Comparison of ENCODE assay signal across 21 cellular contexts in the genomic region with DNA sequence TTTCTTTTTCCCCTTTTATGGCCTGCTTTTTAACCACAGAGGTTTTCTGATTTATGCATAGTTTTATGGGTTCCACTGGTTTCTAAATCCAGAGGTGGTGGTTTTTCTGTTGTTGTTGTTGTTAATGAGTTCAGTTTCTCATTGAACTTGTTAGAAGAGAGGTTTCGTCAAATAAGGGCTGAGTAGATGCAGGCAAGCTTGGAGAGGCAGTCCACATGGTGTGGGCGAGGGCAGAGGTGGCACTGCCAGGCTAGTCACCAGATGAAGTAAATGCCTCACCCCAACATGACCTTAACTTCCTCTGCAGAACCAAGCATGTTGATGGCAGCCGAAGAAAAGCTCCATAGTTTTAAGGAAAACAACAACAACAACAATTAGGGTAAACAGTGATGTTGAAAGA.
DNase-seq lines count a peak whose midpoint lies in the region; ATAC-seq and TF ChIP-seq lines count a peak whose summit lies in the region.
"Had no signal": no experiment of that assay in that cellular context is flagged by ENCODE, and none has a peak within 500 bp of the region (broad histone marks: within the 10 kb centered on the region; RNA-seq: fewer than 3 reads in every experiment).

No MANE protein-coding gene starts in this region.

- H3K4me1 Mint-ChIP-seq in activated CD4-positive, alpha-beta T cell treated with anti-CD3 and anti-CD28 coated beads, Interleukin-2, amount 10 ng/mL, durations not matched to agents 7 days and 5 days = peaks cover 16% of the 10 kb centered on the region
- H3K4me1 Mint-ChIP-seq in CD4-positive, CD25-positive, alpha-beta regulatory T cell = peaks cover 3 to 19% (median 8%) of the 10 kb centered on the region in 4 donors
- peaks cover 35% of the 10 kb centered on the region for H3K4me1 Mint-ChIP-seq in activated T-helper 2 cell treated with anti-CD3 and anti-CD28 coated beads, Interferon-gamma antibody, Interleukin-2, Interleukin-4, amounts not matched to agents 10 μg/mL and 5 μg/mL and 100 μg/mL, durations not matched to agents 14 hours and 24 hours and 36 hours (ENCODE audit: low read depth)
- H3K4me1 Mint-ChIP-seq in nephron progenitor cell (no peaks in the 10 kb centered on the region), immature natural killer cell (peaks cover 0 to 6% of the 10 kb centered on the region in 2 donors)

- ATAC-seq in CD4-positive, CD25-positive, alpha-beta regulatory T cell (ENCODE audit: low read depth in 2 of 2) = no peak

- intact Hi-C loops in activated T-helper 2 cell treated with anti-CD3 and anti-CD28 coated beads, Interferon-gamma antibody, Interleukin-2, Interleukin-4, amounts not matched to agents 10 μg/mL and 5 μg/mL and 100 μg/mL, durations not matched to agents 14 hours and 24 hours and 36 hours (cut with micrococcal nuclease) = no loop called here

- H3K9me3 Mint-ChIP-seq in activated CD4-positive, alpha-beta T cell treated with anti-CD3 and anti-CD28 coated beads, Interleukin-2, amount 10 ng/mL, durations not matched to agents 7 days and 5 days = no peaks in the 10 kb centered on the region
- no peaks in the 10 kb centered on the region for H3K9me3 Mint-ChIP-seq in CD4-positive, CD25-positive, alpha-beta regulatory T cell
- H3K9me3 Mint-ChIP-seq in activated T-helper 2 cell treated with anti-CD3 and anti-CD28 coated beads, Interferon-gamma antibody, Interleukin-2, Interleukin-4, amounts not matched to agents 10 μg/mL and 5 μg/mL and 100 μg/mL, durations not matched to agents 14 hours and 24 hours and 36 hours = peaks cover 23% of the 10 kb centered on the region
- H3K9me3 Mint-ChIP-seq in nephron progenitor cell (no peaks in the 10 kb centered on the region), immature natural killer cell (no peaks in the 10 kb centered on the region)

- no peaks in the 10 kb centered on the region for H3K4me1 ChIP-seq in CD4-positive, CD25-positive, alpha-beta regulatory T cell (ENCODE audit: control insufficient read depth, insufficient read depth, low read length, poor library complexity, severe bottlenecking)
- H3K4me1 ChIP-seq: spleen, testis, vagina had no signal

- H3K4me3 Mint-ChIP-seq in activated CD4-positive, alpha-beta T cell treated with anti-CD3 and anti-CD28 coated beads, Interleukin-2, amount 10 ng/mL, durations not matched to agents 7 days and 5 days = no peak overlapping the region
- H3K4me3 Mint-ChIP-seq in CD4-positive, CD25-positive, alpha-beta regulatory T cell = no peak overlapping the region
- H3K4me3 Mint-ChIP-seq in activated T-helper 2 cell treated with anti-CD3 and anti-CD28 coated beads, Interferon-gamma antibody, Interleukin-2, Interleukin-4, amounts not matched to agents 10 μg/mL and 5 μg/mL and 100 μg/mL, durations not matched to agents 14 hours and 24 hours and 36 hours (ENCODE audit: low read depth) = no peak overlapping the region
- H3K4me3 Mint-ChIP-seq in nephron progenitor cell = no peak overlapping the region
- no peak overlapping the region for H3K4me3 Mint-ChIP-seq in immature natural killer cell

- H3K27me3 ChIP-seq in CD4-positive, CD25-positive, alpha-beta regulatory T cell (ENCODE audit: control insufficient read depth, insufficient read depth, low read length) = no peaks in the 10 kb centered on the region
- H3K27me3 ChIP-seq: brain microvascular endothelial cell, spleen, testis, vagina had no signal

- no peak overlapping the region for H3K4me3 ChIP-seq in CD4-positive, CD25-positive, alpha-beta regulatory T cell (ENCODE audit: low read depth, low read length)
- H3K4me3 ChIP-seq: spleen, testis, vagina had no signal

- no peak overlapping the region for H3K27ac Mint-ChIP-seq in activated CD4-positive, alpha-beta T cell treated with anti-CD3 and anti-CD28 coated beads, Interleukin-2, amount 10 ng/mL, durations not matched to agents 7 days and 5 days
- peak overlapping the region in 2 of 3 donors; percentile 18 to 80 for H3K27ac Mint-ChIP-seq in CD4-positive, CD25-positive, alpha-beta regulatory T cell
- H3K27ac Mint-ChIP-seq in activated T-helper 2 cell treated with anti-CD3 and anti-CD28 coated beads, Interferon-gamma antibody, Interleukin-2, Interleukin-4, amounts not matched to agents 10 μg/mL and 5 μg/mL and 100 μg/mL, durations not matched to agents 14 hours and 24 hours and 36 hours = peak overlapping the region; percentile 65
- H3K27ac Mint-ChIP-seq in nephron progenitor cell (peak overlapping the region; percentile 41), immature natural killer cell (peak overlapping the region in 2 of 6 donors; percentile 14 to 47)

- POLR2A ChIA-PET in activated CD4-positive, alpha-beta T cell treated with anti-CD3 and anti-CD28 coated beads, Interleukin-2, amount 10 ng/mL, durations not matched to agents 7 days and 5 days (lab: Charles Lee) = no interaction called here

- peak; percentile 15 to 16 for DNase-seq in activated CD4-positive, alpha-beta T cell treated with anti-CD3 and anti-CD28 coated beads, Interleukin-2, amount 50 U/mL, for 48 hours
- DNase-seq in activated CD4-positive, alpha-beta T cell treated with anti-CD3 and anti-CD28 coated beads, Interleukin-2, amount 10 ng/mL, durations not matched to agents 7 days and 5 days = no peak
- no peak for DNase-seq in CD4-positive, CD25-positive, alpha-beta regulatory T cell
- no peak for DNase-seq in activated T-helper 2 cell treated with anti-CD3 and anti-CD28 coated beads, Interferon-gamma antibody, Interleukin-2, Interleukin-4, amounts not matched to agents 10 μg/mL and 5 μg/mL and 100 μg/mL, durations not matched to agents 14 hours and 24 hours and 36 hours (ENCODE audit: low spot score)
- no peak for DNase-seq in nephron progenitor cell
- no peak for DNase-seq in ecto neural progenitor cell (ENCODE audit: low spot score)
- no peak for DNase-seq in midbrain (lab: John Stamatoyannopoulos, UW)
- no peak for DNase-seq in immature natural killer cell
- DNase-seq: activated CD8-positive, alpha-beta memory T cell treated with anti-CD3 and anti-CD28 coated beads, Interleukin-2, amount 50 U/mL, for 4 hours; brain microvascular endothelial cell; Calu3; NCI-H1092 treated with DMSO at 0.1 percent for 48 hours; NCI-H2029; NCI-H2227 treated with DMSO at 0.1 percent for 48 hours; NCI-H748 treated with DMSO at 0.1 percent for 48 hours; occipital lobe; spleen; T-helper 9 cell; testis had no signal

- H3K36me3 Mint-ChIP-seq in activated CD4-positive, alpha-beta T cell treated with anti-CD3 and anti-CD28 coated beads, Interleukin-2, amount 10 ng/mL, durations not matched to agents 7 days and 5 days (ENCODE audit: low read depth) = peaks cover 73% of the 10 kb centered on the region
- peaks cover 45% of the 10 kb centered on the region for H3K36me3 Mint-ChIP-seq in CD4-positive, CD25-positive, alpha-beta regulatory T cell
- peaks cover 90% of the 10 kb centered on the region for H3K36me3 Mint-ChIP-seq in activated T-helper 2 cell treated with anti-CD3 and anti-CD28 coated beads, Interferon-gamma antibody, Interleukin-2, Interleukin-4, amounts not matched to agents 10 μg/mL and 5 μg/mL and 100 μg/mL, durations not matched to agents 14 hours and 24 hours and 36 hours (ENCODE audit: low read depth)
- H3K36me3 Mint-ChIP-seq in nephron progenitor cell (ENCODE audit: low read depth) (peaks cover 62% of the 10 kb centered on the region), immature natural killer cell (peaks cover 13 to 36% (median 26%) of the 10 kb centered on the region in 3 donors)

- TF ChIP-seq CTCF in nephron progenitor cell (IDR thresholded peaks at IDR 0.05) = no peak

- no peaks in the 10 kb centered on the region for H3K27me3 Mint-ChIP-seq in activated CD4-positive, alpha-beta T cell treated with anti-CD3 and anti-CD28 coated beads, Interleukin-2, amount 10 ng/mL, durations not matched to agents 7 days and 5 days
- no peaks in the 10 kb centered on the region for H3K27me3 Mint-ChIP-seq in CD4-positive, CD25-positive, alpha-beta regulatory T cell
- H3K27me3 Mint-ChIP-seq in activated T-helper 2 cell treated with anti-CD3 and anti-CD28 coated beads, Interferon-gamma antibody, Interleukin-2, Interleukin-4, amounts not matched to agents 10 μg/mL and 5 μg/mL and 100 μg/mL, durations not matched to agents 14 hours and 24 hours and 36 hours (ENCODE audit: low read depth) = no peaks in the 10 kb centered on the region
- H3K27me3 Mint-ChIP-seq in nephron progenitor cell (ENCODE audit: low read depth, poor library complexity) = no peaks in the 10 kb centered on the region
- peaks cover 0 to 1% (median 0%) of the 10 kb centered on the region in 3 donors for H3K27me3 Mint-ChIP-seq in immature natural killer cell (ENCODE audit: low read depth in 3 of 3)

- H3K36me3 ChIP-seq in CD4-positive, CD25-positive, alpha-beta regulatory T cell (ENCODE audit: control insufficient read depth, insufficient read depth, low read length) = peaks cover 18% of the 10 kb centered on the region

- CTCF ChIA-PET in activated CD4-positive, alpha-beta T cell treated with anti-CD3 and anti-CD28 coated beads, Interleukin-2, amount 10 ng/mL, durations not matched to agents 7 days and 5 days (lab: Charles Lee) = no interaction called here

- H3K27ac ChIP-seq in CD4-positive, CD25-positive, alpha-beta regulatory T cell (ENCODE audit: insufficient read depth, low read length, poor library complexity, severe bottlenecking) = no peak overlapping the region
- H3K27ac ChIP-seq: brain microvascular endothelial cell, HL-60, spleen, testis, vagina had no signal

- no peaks in the 10 kb centered on the region for H3K9me3 ChIP-seq in CD4-positive, CD25-positive, alpha-beta regulatory T cell (ENCODE audit: control insufficient read depth in 2 of 2, low read length in 2 of 2)
- H3K9me3 ChIP-seq: spleen, testis, vagina had no signal

Comparison
In these comparisons a context has a peak if more than half of its experiments do, and no peak if none do; other contexts are left out.
1. DNase-seq: peak in activated CD4-positive, alpha-beta T cell treated with anti-CD3 and anti-CD28 coated beads, Interleukin-2, amount 50 U/mL, for 48 hours (2 of 2); none in activated CD4-positive, alpha-beta T cell treated with anti-CD3 and anti-CD28 coated beads, Interleukin-2, amount 10 ng/mL, durations not matched to agents 7 days and 5 days (single experiment), CD4-positive, CD25-positive, alpha-beta regulatory T cell (0 of 3), activated T-helper 2 cell treated with anti-CD3 and anti-CD28 coated beads, Interferon-gamma antibody, Interleukin-2, Interleukin-4, amounts not matched to agents 10 μg/mL and 5 μg/mL and 100 μg/mL, durations not matched to agents 14 hours and 24 hours and 36 hours (single experiment), nephron progenitor cell (single experiment), ecto neural progenitor cell (single experiment), midbrain (single experiment) and immature natural killer cell (0 of 3).